In genomic region chr9:91199739-91200497, GRCh38 we compare ENCODE assay signal across 18 cellular contexts.
DNase-seq lines count a peak whose midpoint lies in the region; ATAC-seq and TF ChIP-seq lines count a peak whose summit lies in the region.
"Had no signal": no experiment of that assay in that cellular context is flagged by ENCODE, and none has a peak within 500 bp of the region (broad histone marks: within the 10 kb centered on the region; RNA-seq: fewer than 3 reads in every experiment).

No MANE protein-coding gene starts in this region.

- peaks cover 26% of the 10 kb centered on the region for H3K4me1 Mint-ChIP-seq in activated naive CD8-positive, alpha-beta T cell treated with anti-CD3 and anti-CD28 coated beads for 36 hours

- H3K79me2 ChIP-seq in HCT116 (ENCODE audit: insufficient read depth, low read length): no peaks in the 10 kb centered on the region

- H3K36me3 ChIP-seq in HCT116 (ENCODE audit: control insufficient read depth in 1 of 2, insufficient read depth in 2 of 2, low read length in 2 of 2): no peaks in the 10 kb centered on the region
- H3K36me3 ChIP-seq in mucosa of descending colon (ENCODE audit: low read depth): no peaks in the 10 kb centered on the region
- H3K36me3 ChIP-seq: ovary had no signal

- H3K9ac ChIP-seq in HCT116 (ENCODE audit: low read length): no peak overlapping the region
- H3K9ac ChIP-seq: BLaER1 had no signal

- peaks cover 0 to 4% of the 10 kb centered on the region in 2 experiments; a peak in 2 of 4 replicates for H3K9me3 ChIP-seq in HCT116 (ENCODE audit: control insufficient read depth in 1 of 2, insufficient read depth in 1 of 2, low read depth in 1 of 2, low read length in 2 of 2)
- peaks cover 2% of the 10 kb centered on the region for H3K9me3 ChIP-seq in mucosa of descending colon
- H3K9me3 ChIP-seq: ovary, testis had no signal

- H3K4me3 Mint-ChIP-seq in activated naive CD8-positive, alpha-beta T cell treated with anti-CD3 and anti-CD28 coated beads for 36 hours: no peak overlapping the region
- H3K4me3 Mint-ChIP-seq: T-helper 1 cell treated with Interleukin-12 subunit alpha and Interleukin-12 subunit beta and Interleukin-4 antibody, amounts not matched to agents 30 μg/mL and 1 μg/mL, for 36 hours had no signal

- peak overlapping the region; percentile 27 for H3K4me2 ChIP-seq in HCT116 (ENCODE audit: low read length)
- H3K4me2 ChIP-seq: BLaER1 had no signal

- DNase-seq in CD1c-positive myeloid dendritic cell (ENCODE audit: extremely low spot score) (peak; percentile 77), HCT116 (ENCODE audit: low read depth, low spot score) (no peak), mucosa of descending colon (no peak), putamen (ENCODE audit: low spot score) (no peak), cortex of kidney (lab: John Stamatoyannopoulos, UW) (no peak), G401 (ENCODE audit: low spot score) (no peak)
- DNase-seq in activated naive CD8-positive, alpha-beta T cell treated with anti-CD3 and anti-CD28 coated beads for 36 hours: no peak
- DNase-seq: activated CD4-positive, alpha-beta T cell treated with anti-CD3 and anti-CD28 coated beads, Interleukin-2, amount 50 U/mL, for 4 hours; DMS79; NCI-H1930; NCI-H526; ovary; stimulated activated CD4-positive, alpha-beta T cell treated with anti-CD3 and anti-CD28 coated beads, Interleukin-12 subunit alpha, Interleukin-12 subunit beta, amount 100 ng/mL, for 4 hours; testis had no signal

- TF ChIP-seq CTCF in HCT116 (IDR thresholded peaks at IDR 0.05 in 2 of 3, conservative IDR thresholded peaks at IDR 0.05 in 1 of 3; ENCODE audit: borderline replicate concordance in 1 of 3, insufficient read depth in 1 of 3, low read depth in 2 of 3, low read length in 2 of 3) (no peak), mucosa of descending colon (IDR thresholded peaks at IDR 0.05) (no peak)

- peaks cover 46 to 55% of the 10 kb centered on the region in 2 experiments for H3K4me1 ChIP-seq in HCT116 (ENCODE audit: control insufficient read depth in 1 of 2, insufficient read depth in 2 of 2, low read length in 2 of 2)
- H3K4me1 ChIP-seq in mucosa of descending colon (ENCODE audit: low read depth): peaks cover 27% of the 10 kb centered on the region

- BruUV-seq in HCT116 (replicated peaks; lab: Mats Ljungman, UMichigan): no TSS peak

- peak overlapping the region; percentile 29 for H3K27ac ChIP-seq in HCT116 (ENCODE audit: low read depth, low read length)
- H3K27ac ChIP-seq: BLaER1, ovary, testis had no signal

- ATAC-seq in HCT116 (no peak), mucosa of descending colon (peak; percentile 26), GM21619 (IDR thresholded peaks at IDR 0.05; ENCODE audit: unreplicated experiment) (no peak)
- ATAC-seq: Panc1 had no signal

- no peaks in the 10 kb centered on the region for H3K27me3 ChIP-seq in HCT116 (ENCODE audit: insufficient read depth, low read length)
- H3K27me3 ChIP-seq: BLaER1, ovary, testis had no signal

- no peaks in the 10 kb centered on the region for H3K27me3 Mint-ChIP-seq in activated naive CD8-positive, alpha-beta T cell treated with anti-CD3 and anti-CD28 coated beads for 36 hours

- H3K27ac Mint-ChIP-seq in activated naive CD8-positive, alpha-beta T cell treated with anti-CD3 and anti-CD28 coated beads for 36 hours: peak overlapping the region; percentile 57
- H3K27ac Mint-ChIP-seq: T-helper 1 cell treated with Interleukin-12 subunit alpha and Interleukin-12 subunit beta and Interleukin-4 antibody, amounts not matched to agents 30 μg/mL and 1 μg/mL, for 36 hours had no signal

- in situ Hi-C loops in G401 (cut with HindIII; ENCODE audit: low sequenced_read_pairs): no loop called here

- H4K20me1 ChIP-seq in HCT116 (ENCODE audit: insufficient read depth): no peaks in the 10 kb centered on the region
- H4K20me1 ChIP-seq: BLaER1 had no signal

- H3K4me3 ChIP-seq in HCT116 (replicated peaks in 1 of 2; ENCODE audit: low read depth in 1 of 2, low read length in 2 of 2) (no peak overlapping the region), mucosa of descending colon (no peak overlapping the region)
- H3K4me3 ChIP-seq: BLaER1, ovary, testis had no signal

- RAD21 ChIA-PET in HCT116 (lab: Charles Lee; ENCODE audit: low non-redundant PET in 1 of 2, low total read pairs in 2 of 2, uncharacterized antibody in 2 of 2, unreplicated experiment in 2 of 2): no interaction called here

- POLR2A ChIA-PET in HCT116 (lab: Charles Lee): interaction anchor here (1.4 kb wide), 1 partner anchor 224 kb away, joined by 4 read pairs; the partner anchor contains the start of gene NFIL3

- intact Hi-C loops in HCT116 (cut with micrococcal nuclease) (loop anchor here (5.0 to 10.0 kb wide), 4 partner anchors 102 to 227 kb away; partner anchors contain the start of gene AUH), mucosa of descending colon (cut with DNase I, micrococcal nuclease) (loop anchor here in 1 of 2 donors (10.0 kb wide), 1 partner anchor 225 kb away; the partner anchor contains the start of gene NFIL3)

- no peak for TF ChIP-seq RAD21 in HCT116 (IDR thresholded peaks at IDR 0.05; ENCODE audit: low read depth)

- TF ChIP-seq POLR2A in HCT116 (IDR thresholded peaks at IDR 0.05; ENCODE audit: borderline replicate concordance, extremely low read depth, insufficient read depth, insufficient read length): no peak

- no peak overlapping the region for H2AFZ ChIP-seq in HCT116 (ENCODE audit: low read depth, low read length, poor library complexity, severe bottlenecking)

- H3K9me3 Mint-ChIP-seq in activated naive CD8-positive, alpha-beta T cell treated with anti-CD3 and anti-CD28 coated beads for 36 hours: peaks cover 31% of the 10 kb centered on the region

- peaks cover 35% of the 10 kb centered on the region for H3K36me3 Mint-ChIP-seq in activated naive CD8-positive, alpha-beta T cell treated with anti-CD3 and anti-CD28 coated beads for 36 hours

- no peaks in the 10 kb centered on the region for H3K9me2 ChIP-seq in HCT116 (ENCODE audit: insufficient read depth)

- CTCF ChIA-PET in HCT116 (lab: Charles Lee): interaction anchor here (1.4 kb wide), 1 partner anchor 8 kb away, joined by 3 read pairs; no protein-coding TSS in a partner anchor

TF ChIP-seq in HCT116, 20 proteins besides CTCF, POLR2A, EP300 and RAD21 (continues in another document):
- no peak for TF ChIP-seq ZFX (IDR thresholded peaks at IDR 0.05)
- no peak for TF ChIP-seq FOSL1 (IDR thresholded peaks at IDR 0.05; ENCODE audit: low read depth)
- no peak for TF ChIP-seq EGR1 (IDR thresholded peaks at IDR 0.05; ENCODE audit: low read depth)
- TF ChIP-seq MAX (IDR thresholded peaks at IDR 0.05): no peak
- no peak for TF ChIP-seq ELF1 (IDR thresholded peaks at IDR 0.05; ENCODE audit: borderline replicate concordance, low read depth)
- TF ChIP-seq ATF3 (IDR thresholded peaks at IDR 0.05): no peak
- no peak for TF ChIP-seq TCF7L2 (IDR thresholded peaks at IDR 0.05; ENCODE audit: borderline replicate concordance, extremely low read depth, insufficient read depth, insufficient read length)
- TF ChIP-seq CBX3 (IDR thresholded peaks at IDR 0.05; ENCODE audit: low read depth): no peak
- no peak for TF ChIP-seq SRF (IDR thresholded peaks at IDR 0.05; ENCODE audit: low read depth)
- no peak for TF ChIP-seq POLR2AphosphoS5 (IDR thresholded peaks at IDR 0.05; ENCODE audit: low read depth, low read length)
- no peak for TF ChIP-seq REST (IDR thresholded peaks at IDR 0.05; ENCODE audit: low read depth)
- no peak for TF ChIP-seq ZNF274 (IDR thresholded peaks at IDR 0.05; ENCODE audit: low read depth, low read length)
- TF ChIP-seq EZH2phosphoT487 (IDR thresholded peaks at IDR 0.05; ENCODE audit: borderline replicate concordance): no peak
- no peak for TF ChIP-seq CEBPB (IDR thresholded peaks at IDR 0.05; ENCODE audit: low read depth)
- no peak for TF ChIP-seq EZH2 (IDR thresholded peaks at IDR 0.05)
- TF ChIP-seq SIN3A (IDR thresholded peaks at IDR 0.05; ENCODE audit: low read depth): no peak
